Comparison of ENCODE assay signal across 10 cellular contexts in the genomic region with DNA sequence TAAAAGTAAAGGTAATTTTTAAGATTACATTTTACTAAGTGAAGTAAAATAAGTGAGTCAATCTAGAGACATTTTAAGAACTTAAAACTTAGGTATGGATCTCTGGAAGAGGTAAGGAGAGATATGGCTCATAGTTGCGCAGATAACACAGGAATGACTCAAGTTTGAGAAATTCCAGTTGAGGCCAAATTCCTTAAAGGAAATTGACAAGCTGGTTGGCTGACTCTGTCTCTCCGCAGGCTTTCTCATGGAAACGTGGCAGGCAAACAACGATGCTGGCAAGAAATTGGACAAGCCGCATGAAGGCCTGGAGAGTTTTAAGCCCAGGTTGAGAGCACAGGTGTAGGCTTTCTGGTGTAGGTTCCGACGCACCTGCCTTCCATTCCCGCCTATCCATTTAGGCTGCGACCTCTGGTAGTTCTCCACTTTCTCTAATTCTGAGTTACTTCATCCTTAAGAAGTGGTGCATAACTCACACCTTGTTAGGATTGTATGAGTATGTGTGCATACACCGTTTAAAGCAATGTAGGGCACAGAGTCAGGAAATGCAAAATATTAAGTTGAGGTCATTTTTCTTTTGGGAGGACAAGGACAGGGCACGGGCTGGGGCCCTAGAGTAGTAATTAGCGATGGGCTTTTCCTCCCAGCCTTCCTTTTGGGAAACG. TPM values are rescaled to one million over a fixed set of nuclear protein-coding genes. Genes with fewer than 3 reads are reported as not detected.
A peak's percentile ranks its signal among the peaks of the same experiment; 100 is the strongest.
DNase-seq lines count a peak whose midpoint lies in the region; ATAC-seq and TF ChIP-seq lines count a peak whose summit lies in the region.
"Had no signal": no experiment of that assay in that cellular context is flagged by ENCODE, and none has a peak within 500 bp of the region (broad histone marks: within the 10 kb centered on the region; RNA-seq: fewer than 3 reads in every experiment).

No MANE protein-coding gene starts in this region.

- no peaks in the 10 kb centered on the region for H3K9me3 Mint-ChIP-seq in activated CD4-positive, alpha-beta memory T cell treated with anti-CD3 and anti-CD28 coated beads, Interleukin-2, amount 10 ng/mL, durations not matched to agents 7 days and 5 days
- H3K9me3 Mint-ChIP-seq: dendritic cell treated with granulocyte-macrophage colony-stimulating factor and Interleukin-4, amounts not matched to agents 40 ng/mL and 50 ng/mL, for 4 days; T-helper 1 cell treated with Interleukin-12 subunit alpha and Interleukin-12 subunit beta and Interleukin-4 antibody, amounts not matched to agents 30 μg/mL and 1 μg/mL, for 36 hours had no signal

- H3K4me3 ChIP-seq in psoas muscle (peak overlapping the region; percentile 35), ovary (no peak overlapping the region)

- H3K27ac ChIP-seq in foreskin keratinocyte = peak overlapping the region; percentile 21
- H3K27ac ChIP-seq in psoas muscle = no peak overlapping the region
- no peak overlapping the region for H3K27ac ChIP-seq in ovary

- no peak for TF ChIP-seq POLR2A in ovary (IDR thresholded peaks at IDR 0.05)

- H3K9me3 ChIP-seq in psoas muscle (no peaks in the 10 kb centered on the region), ovary (no peaks in the 10 kb centered on the region)

- no peak for TF ChIP-seq CTCF in foreskin keratinocyte (conservative IDR thresholded peaks at IDR 0.05)
- TF ChIP-seq CTCF in psoas muscle (IDR thresholded peaks at IDR 0.05) = no peak
- TF ChIP-seq CTCF in ovary (IDR thresholded peaks at IDR 0.05) = no peak

- ATAC-seq in GM19438 (IDR thresholded peaks at IDR 0.05; ENCODE audit: low read depth, unreplicated experiment) (peak; percentile 23), foreskin keratinocyte (peak; percentile 90), psoas muscle (no peak)

- H3K27ac Mint-ChIP-seq in activated CD4-positive, alpha-beta memory T cell treated with anti-CD3 and anti-CD28 coated beads, Interleukin-2, amount 10 ng/mL, durations not matched to agents 7 days and 5 days = no peak overlapping the region
- H3K27ac Mint-ChIP-seq: dendritic cell treated with granulocyte-macrophage colony-stimulating factor and Interleukin-4, amounts not matched to agents 40 ng/mL and 50 ng/mL, for 4 days; T-helper 1 cell treated with Interleukin-12 subunit alpha and Interleukin-12 subunit beta and Interleukin-4 antibody, amounts not matched to agents 30 μg/mL and 1 μg/mL, for 36 hours had no signal

- no peaks in the 10 kb centered on the region for H3K36me3 ChIP-seq in psoas muscle (ENCODE audit: insufficient read depth in 1 of 2, low read depth in 1 of 2)
- no peaks in the 10 kb centered on the region for H3K36me3 ChIP-seq in ovary

- CTCF ChIA-PET in activated CD4-positive, alpha-beta memory T cell treated with anti-CD3 and anti-CD28 coated beads, Interleukin-2, amount 10 ng/mL, durations not matched to agents 7 days and 5 days (lab: Charles Lee) = interaction anchor here (1.3 to 1.5 kb wide), 2 partner anchors 8 to 20 kb away, joined by 5 to 6 read pairs; no protein-coding TSS in a partner anchor

- H3K4me1 ChIP-seq in foreskin keratinocyte (peaks cover 6% of the 10 kb centered on the region), psoas muscle (no peaks in the 10 kb centered on the region), ovary (ENCODE audit: insufficient read depth) (peaks cover 4% of the 10 kb centered on the region)

- H3K27me3 Mint-ChIP-seq in activated CD4-positive, alpha-beta memory T cell treated with anti-CD3 and anti-CD28 coated beads, Interleukin-2, amount 10 ng/mL, durations not matched to agents 7 days and 5 days = peaks cover 19% of the 10 kb centered on the region

- H3K4me3 Mint-ChIP-seq in activated CD4-positive, alpha-beta memory T cell treated with anti-CD3 and anti-CD28 coated beads, Interleukin-2, amount 10 ng/mL, durations not matched to agents 7 days and 5 days = no peak overlapping the region
- H3K4me3 Mint-ChIP-seq: T-helper 1 cell treated with Interleukin-12 subunit alpha and Interleukin-12 subunit beta and Interleukin-4 antibody, amounts not matched to agents 30 μg/mL and 1 μg/mL, for 36 hours had no signal

- no peaks in the 10 kb centered on the region for H3K4me1 Mint-ChIP-seq in activated CD4-positive, alpha-beta memory T cell treated with anti-CD3 and anti-CD28 coated beads, Interleukin-2, amount 10 ng/mL, durations not matched to agents 7 days and 5 days

- no peak for TF ChIP-seq EP300 in ovary (IDR thresholded peaks at IDR 0.05)

- H3K27me3 ChIP-seq in foreskin keratinocyte (no peaks in the 10 kb centered on the region), psoas muscle (ENCODE audit: insufficient read depth in 3 of 3, low read length in 2 of 3) (peaks cover 0 to 20% (median 2%) of the 10 kb centered on the region in 3 donors), ovary (no peaks in the 10 kb centered on the region)

- WGBS in psoas muscle, 3 donors = 61 to 66% (median 63%) methylated on average over 13 of the region's 13 CpGs
- 57 to 67% (median 63%) methylated on average over 13 of the region's 13 CpGs for WGBS in ovary, 3 donors

- intact Hi-C loops in psoas muscle (cut with DNase I) = no loop called here
- intact Hi-C loops in ovary (cut with DNase I) = no loop called here

- H3K36me3 Mint-ChIP-seq in activated CD4-positive, alpha-beta memory T cell treated with anti-CD3 and anti-CD28 coated beads, Interleukin-2, amount 10 ng/mL, durations not matched to agents 7 days and 5 days (ENCODE audit: low read depth) = no peaks in the 10 kb centered on the region

- POLR2A ChIA-PET in activated CD4-positive, alpha-beta memory T cell treated with anti-CD3 and anti-CD28 coated beads, Interleukin-2, amount 10 ng/mL, durations not matched to agents 7 days and 5 days (lab: Charles Lee) = no interaction called here

- peak; percentile 5 to 30 for DNase-seq in SW 1271 (lab: John Stamatoyannopoulos, UW)
- peak; percentile 95 to 98 for DNase-seq in foreskin keratinocyte
- DNase-seq in psoas muscle = no peak
- DNase-seq in NCI-H1417 treated with DMSO at 0.1 percent for 48 hours (lab: John Stamatoyannopoulos, UW) = no peak
- no peak for DNase-seq in activated CD4-positive, alpha-beta memory T cell treated with anti-CD3 and anti-CD28 coated beads, Interleukin-2, amount 10 ng/mL, durations not matched to agents 7 days and 5 days
- DNase-seq in ovary = no peak
- no peak for DNase-seq in inferior parietal cortex (ENCODE audit: extremely low spot score)

RNA-seq across cellular contexts. Expression of gene DAW1, which starts 0.6 kb away (rescaled TPM):
- total RNA-seq in foreskin keratinocyte (0.39 and 0.44 TPM in 2 replicates), psoas muscle (not detected), ovary (1 to 10 TPM in 1 of 7 donors, under 1 TPM in 4, not detected in 2; 0.60 to 4.6 (median 0.69) TPM)
- polyA plus RNA-seq in foreskin keratinocyte (0.24 and 0.31 TPM in 2 replicates), psoas muscle (under 1 TPM in 2 of 3 donors, not detected in 1; 0.03 to 0.21 TPM), ovary (under 1 TPM; 0.11 to 0.17 TPM)
- not detected for total RNA-seq in activated CD4-positive, alpha-beta memory T cell treated with anti-CD3 and anti-CD28 coated beads, Interleukin-2, amount 10 ng/mL, durations not matched to agents 7 days and 5 days

RNA-seq across cellular contexts. Expression of gene CCL20, which starts 57.2 kb away (rescaled TPM):
- 0.58 and 0.81 TPM in 2 replicates for total RNA-seq in foreskin keratinocyte
- polyA plus RNA-seq in foreskin keratinocyte = 0.60 and 0.70 TPM in 2 replicates
- under 1 TPM in 2 of 4 donors, not detected in 2; 0.59 to 0.92 TPM for total RNA-seq in psoas muscle
- under 1 TPM in 2 of 3 donors, not detected in 1; 0.18 to 0.36 TPM for polyA plus RNA-seq in psoas muscle
- 1 to 10 TPM; 3.6 to 4.7 TPM for total RNA-seq in activated CD4-positive, alpha-beta memory T cell treated with anti-CD3 and anti-CD28 coated beads, Interleukin-2, amount 10 ng/mL, durations not matched to agents 7 days and 5 days
- 1 to 10 TPM in 1 of 7 donors, under 1 TPM in 1, not detected in 5; 0.43 to 6.4 TPM for total RNA-seq in ovary
- polyA plus RNA-seq in ovary = 1 to 10 TPM in 1 of 2 donors, under 1 TPM in 1; 0.65 to 4.9 TPM

Comparison
In these comparisons a context has a peak if more than half of its experiments do, and no peak if none do; other contexts are left out.
1. ATAC-seq: peak in GM19438 (single experiment) and foreskin keratinocyte (single experiment); none in psoas muscle (0 of 4).
2. DNase-seq: peak in SW 1271 (2 of 2) and foreskin keratinocyte (2 of 2); none in psoas muscle (0 of 2), NCI-H1417 treated with DMSO at 0.1 percent for 48 hours (single experiment), activated CD4-positive, alpha-beta memory T cell treated with anti-CD3 and anti-CD28 coated beads, Interleukin-2, amount 10 ng/mL, durations not matched to agents 7 days and 5 days (single experiment), ovary (0 of 5) and inferior parietal cortex (single experiment).